Comparison of ENCODE assay signal across 33 cellular contexts in the genomic region with DNA sequence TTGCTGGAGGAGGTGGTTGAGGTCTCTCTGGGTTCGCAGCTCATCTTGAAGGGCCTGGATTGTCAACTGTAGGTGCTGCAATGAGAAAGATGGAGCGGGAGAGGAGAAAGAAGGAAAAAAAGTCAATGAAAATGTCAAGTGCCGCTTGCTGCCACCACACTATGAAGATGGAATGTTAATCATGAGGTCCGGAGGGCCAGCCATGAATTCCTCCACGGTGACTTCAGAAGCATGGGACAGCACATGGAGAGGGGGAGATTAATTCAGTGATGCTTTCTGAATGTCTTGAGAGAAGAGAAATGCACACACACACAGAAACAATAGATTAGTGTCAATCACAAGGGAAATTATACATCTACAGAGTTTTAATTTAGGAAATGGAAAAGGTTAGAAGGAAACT.
"Had no signal": no experiment of that assay in that cellular context is flagged by ENCODE, and none has a peak within 500 bp of the region (broad histone marks: within the 10 kb centered on the region; RNA-seq: fewer than 3 reads in every experiment).

No MANE protein-coding gene starts in this region.

- H3K9me3 Mint-ChIP-seq: activated CD8-positive, alpha-beta T cell treated with anti-CD3 and anti-CD28 coated beads for 36 hours; activated naive CD8-positive, alpha-beta T cell treated with anti-CD3 and anti-CD28 coated beads for 36 hours; activated T-cell treated with anti-CD3 and anti-CD28 coated beads, Interleukin-2, amount 50 U/mL, for 72 hours; activated T-helper 17 cell treated with anti-CD3 and anti-CD28 coated beads, Interleukin-2, amount 50 U/mL, for 72 hours had no signal

- H3K36me3 ChIP-seq: breast epithelium, Peyer's patch, SJSA1, WERI-Rb-1 had no signal

- H3K27me3 ChIP-seq: body of pancreas, breast epithelium, Peyer's patch, SJSA1 had no signal

- H3K27ac Mint-ChIP-seq: activated CD8-positive, alpha-beta T cell treated with anti-CD3 and anti-CD28 coated beads for 36 hours; activated naive CD8-positive, alpha-beta T cell treated with anti-CD3 and anti-CD28 coated beads for 36 hours; activated T-cell treated with anti-CD3 and anti-CD28 coated beads, Interleukin-2, amount 50 U/mL, for 72 hours; activated T-helper 17 cell treated with anti-CD3 and anti-CD28 coated beads, Interleukin-2, amount 50 U/mL, for 72 hours; T-cell had no signal

- H3K4me2 ChIP-seq: KMS-11 had no signal

- H3K9me3 ChIP-seq: body of pancreas, breast epithelium, Peyer's patch, SJSA1 had no signal

- H3K4me1 Mint-ChIP-seq: activated T-helper 17 cell treated with anti-CD3 and anti-CD28 coated beads, Interleukin-2, amount 50 U/mL, for 72 hours; T-cell had no signal

- H3K4me3 Mint-ChIP-seq: activated CD8-positive, alpha-beta T cell treated with anti-CD3 and anti-CD28 coated beads for 36 hours; activated naive CD8-positive, alpha-beta T cell treated with anti-CD3 and anti-CD28 coated beads for 36 hours; activated T-cell treated with anti-CD3 and anti-CD28 coated beads, Interleukin-2, amount 50 U/mL, for 72 hours; activated T-helper 17 cell treated with anti-CD3 and anti-CD28 coated beads, Interleukin-2, amount 50 U/mL, for 72 hours; T-cell had no signal

- H3K4me3 ChIP-seq: body of pancreas, breast epithelium, Peyer's patch, SJSA1 had no signal

- H3K36me3 Mint-ChIP-seq: activated naive CD8-positive, alpha-beta T cell treated with anti-CD3 and anti-CD28 coated beads for 36 hours; T-cell had no signal

- H3K9ac ChIP-seq: KMS-11 had no signal

- H3K4me1 ChIP-seq: body of pancreas, breast epithelium, Peyer's patch had no signal

- DNase-seq: activated CD4-positive, alpha-beta T cell treated with anti-CD3 and anti-CD28 coated beads for 1 hour; activated CD4-positive, alpha-beta T cell treated with anti-CD3 and anti-CD28 coated beads for 48 hours; activated CD4-positive, CD25-positive, alpha-beta regulatory T cell; activated CD8-positive, alpha-beta T cell treated with anti-CD3 and anti-CD28 coated beads for 36 hours; activated effector memory CD4-positive, alpha-beta T cell treated with anti-CD3 and anti-CD28 coated beads, Interleukin-2, amount 50 U/mL, for 16 hours; activated naive CD4-positive, alpha-beta T cell; activated naive CD4-positive, alpha-beta T cell treated with anti-CD3 and anti-CD28 coated beads, Interleukin-2, amount 50 U/mL, for 16 hours; activated naive CD8-positive, alpha-beta T cell treated with anti-CD3 and anti-CD28 coated beads for 36 hours; activated T-cell treated with anti-CD3 and anti-CD28 coated beads, Interleukin-2, amount 50 U/mL, for 1 hour; activated T-cell treated with anti-CD3 and anti-CD28 coated beads, Interleukin-2, amount 50 U/mL, for 72 hours; amniotic stem cell; aorta; body of pancreas; MM.1S; MV-4-11; NCI-H1092; NCI-H1436 treated with DMSO at 0.1 percent for 48 hours; NCI-H1694 treated with DMSO at 0.1 percent for 48 hours; NCI-H2029; NCI-H345; NCI-H524 treated with DMSO at 0.1 percent for 48 hours; PC-3; Peyer's patch; RPMI8226; SHP77 treated with DMSO at 0.1 percent for 48 hours; T-cell; T-helper 2 cell; T-helper 9 cell; WERI-Rb-1 had no signal

- H3K27ac ChIP-seq: body of pancreas, breast epithelium, KMS-11, Peyer's patch, SJSA1, WERI-Rb-1 had no signal
